ENCODE assay signal across 8 cellular contexts in the genomic region with DNA sequence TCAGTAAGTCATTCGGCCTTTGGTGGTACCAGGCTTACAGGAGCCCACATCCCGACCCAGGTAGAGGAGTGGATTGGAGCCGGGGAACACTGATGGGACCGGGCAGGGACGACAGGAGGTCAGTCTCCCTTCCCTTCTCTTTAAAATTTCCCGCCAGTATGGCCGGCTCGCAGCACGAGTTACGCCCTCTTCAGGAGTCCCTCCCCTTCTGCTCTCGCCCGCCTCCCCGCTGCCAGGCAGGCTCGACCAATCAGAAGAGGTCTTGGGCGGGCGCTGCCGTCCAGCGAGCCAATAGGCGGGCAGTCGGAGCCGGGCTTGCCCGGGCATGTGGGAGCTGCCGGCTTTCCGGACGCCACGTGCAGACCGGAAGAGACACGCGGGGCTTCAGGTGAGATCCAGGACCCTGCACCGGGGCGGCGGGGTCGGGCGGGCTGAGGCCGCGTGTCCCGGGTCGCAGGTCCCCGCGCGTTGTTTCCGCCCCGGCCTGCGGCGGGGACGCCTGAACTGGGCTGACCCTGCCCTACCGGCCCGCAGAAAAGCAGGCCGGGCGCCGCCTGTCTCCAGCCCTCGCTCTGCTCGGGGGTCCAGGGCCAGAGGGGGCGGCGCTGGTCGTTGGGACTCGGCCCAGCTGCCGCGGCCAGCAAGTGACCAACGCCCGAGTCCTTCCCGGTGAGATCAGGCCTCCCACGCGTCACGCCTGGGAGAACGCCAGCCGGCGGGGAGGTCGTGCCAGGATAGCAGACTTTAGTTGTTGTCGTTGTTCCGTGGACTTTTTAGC. TPM values are rescaled to one million over a fixed set of nuclear protein-coding genes. Genes with fewer than 3 reads are reported as not detected.
A peak's percentile ranks its signal among the peaks of the same experiment; 100 is the strongest.
DNase-seq lines count a peak whose midpoint lies in the region; ATAC-seq and TF ChIP-seq lines count a peak whose summit lies in the region.

A gene with protein sequence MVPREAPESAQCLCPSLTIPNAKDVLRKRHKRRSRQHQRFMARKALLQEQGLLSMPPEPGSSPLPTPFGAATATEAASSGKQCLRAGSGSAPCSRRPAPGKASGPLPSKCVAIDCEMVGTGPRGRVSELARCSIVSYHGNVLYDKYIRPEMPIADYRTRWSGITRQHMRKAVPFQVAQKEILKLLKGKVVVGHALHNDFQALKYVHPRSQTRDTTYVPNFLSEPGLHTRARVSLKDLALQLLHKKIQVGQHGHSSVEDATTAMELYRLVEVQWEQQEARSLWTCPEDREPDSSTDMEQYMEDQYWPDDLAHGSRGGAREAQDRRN (plus strand): TSS at position 346 of the 778 bp plus-strand sequence. CDS start 4,870 bp downstream, outside the sequence.

- intact Hi-C loops in natural killer cell (cut with micrococcal nuclease): loop anchor here (5.0 kb wide), 2 partner anchors 286 to 396 kb away; no protein-coding TSS in a partner anchor

- H3K27me3 ChIP-seq in H7 (ENCODE audit: control insufficient read depth, insufficient read depth, low read length) (no peaks in the 10 kb centered on the region), Loucy (ENCODE audit: insufficient read depth, low read length, poor library complexity, severe bottlenecking) (peaks cover 7% of the 10 kb centered on the region), RWPE2 (ENCODE audit: insufficient read depth, poor library complexity, severe bottlenecking) (no peaks in the 10 kb centered on the region)

- H3K27me3 Mint-ChIP-seq in activated T-helper 17 cell treated with anti-CD3 and anti-CD28 coated beads, Interleukin-2, amount 50 U/mL, for 72 hours: peaks cover 5% of the 10 kb centered on the region
- peaks cover 13 to 27% of the 10 kb centered on the region in 2 donors for H3K27me3 Mint-ChIP-seq in natural killer cell (ENCODE audit: low read depth in 2 of 2)

- peaks cover 49% of the 10 kb centered on the region for H3K79me2 ChIP-seq in Loucy (ENCODE audit: insufficient read depth, low read length)

- peak within 1 kb of the TSS; percentile 90 for H3K27ac ChIP-seq in RWPE2 (ENCODE audit: poor library complexity, severe bottlenecking)

- peaks cover 49% of the 10 kb centered on the region for H3K36me3 Mint-ChIP-seq in activated T-helper 17 cell treated with anti-CD3 and anti-CD28 coated beads, Interleukin-2, amount 50 U/mL, for 72 hours (ENCODE audit: low read depth)
- H3K36me3 Mint-ChIP-seq in natural killer cell: no peaks in the 10 kb centered on the region

- peaks cover 16% of the 10 kb centered on the region for H3K36me3 ChIP-seq in H7 (replicated peaks; ENCODE audit: control insufficient read depth, insufficient read depth, low read length)
- no peaks in the 10 kb centered on the region; the same call in 1 of the 2 replicates for H3K36me3 ChIP-seq in Loucy (ENCODE audit: insufficient read depth, low read length)
- peaks cover 27% of the 10 kb centered on the region for H3K36me3 ChIP-seq in RWPE2 (ENCODE audit: low read depth)

- peak within 1 kb of the TSS; percentile 93 for H3K4me2 ChIP-seq in Loucy (ENCODE audit: low read depth, low read length, poor library complexity, severe bottlenecking)

- peaks cover 12% of the 10 kb centered on the region for H3K4me1 Mint-ChIP-seq in activated T-helper 17 cell treated with anti-CD3 and anti-CD28 coated beads, Interleukin-2, amount 50 U/mL, for 72 hours
- peaks cover 31 to 41% of the 10 kb centered on the region in 2 donors for H3K4me1 Mint-ChIP-seq in natural killer cell

- H3K9me2 ChIP-seq in Loucy (replicated peaks; ENCODE audit: low read depth, low read length): no peaks in the 10 kb centered on the region

- H3K9me3 ChIP-seq in Loucy (ENCODE audit: insufficient read depth, low read depth, low read length) (no peaks in the 10 kb centered on the region), RWPE2 (ENCODE audit: severe bottlenecking) (no peaks in the 10 kb centered on the region)

- H3K4me3 Mint-ChIP-seq in activated T-helper 17 cell treated with anti-CD3 and anti-CD28 coated beads, Interleukin-2, amount 50 U/mL, for 72 hours: peak within 1 kb of the TSS; percentile 87
- peak within 1 kb of the TSS; percentile 92 for H3K4me3 Mint-ChIP-seq in natural killer cell

- no peaks in the 10 kb centered on the region for H3K9me3 Mint-ChIP-seq in activated T-helper 17 cell treated with anti-CD3 and anti-CD28 coated beads, Interleukin-2, amount 50 U/mL, for 72 hours
- H3K9me3 Mint-ChIP-seq in natural killer cell: no peaks in the 10 kb centered on the region

- peak within 1 kb of the TSS; percentile 100 for H3K9ac ChIP-seq in Loucy (ENCODE audit: low read depth, low read length, poor library complexity, severe bottlenecking)

- H3K4me3 ChIP-seq in H7 (ENCODE audit: insufficient read depth, low read depth, low read length) (peak within 1 kb of the TSS; percentile 84), Loucy (ENCODE audit: low read length, poor library complexity, severe bottlenecking) (peak within 1 kb of the TSS; percentile 84), RWPE2 (ENCODE audit: severe bottlenecking) (peak within 1 kb of the TSS; percentile 85), fibroblast of mammary gland (ENCODE audit: control insufficient read depth, low read depth, low read length) (peak within 1 kb of the TSS; percentile 79)

- H3K4me1 ChIP-seq in Loucy (ENCODE audit: insufficient read depth, low read length, poor library complexity, severe bottlenecking): peaks cover 29% of the 10 kb centered on the region
- peaks cover 24% of the 10 kb centered on the region for H3K4me1 ChIP-seq in RWPE2 (ENCODE audit: insufficient read depth, poor library complexity, severe bottlenecking)

- H3F3A ChIP-seq in Loucy (ENCODE audit: low read depth): no peaks in the 10 kb centered on the region

- ATAC-seq in RWPE2 (ENCODE audit: low read depth): peak; percentile 86
- ATAC-seq in activated T-helper 17 cell treated with anti-CD3 and anti-CD28 coated beads, Interleukin-2, amount 50 U/mL, for 72 hours (replicated peaks): peak; percentile 82
- peak; percentile 95 to 98 (median 98) for ATAC-seq in natural killer cell

- DNase-seq in ELR (ENCODE audit: low read depth) (peak; percentile 94), H7 (peak; percentile 99), RWPE2 (ENCODE audit: low spot score) (peak; percentile 99), fibroblast of mammary gland (ENCODE audit: low read depth) (peak; percentile 94), natural killer cell (peak; percentile 96)
- peak; percentile 88 to 94 (median 92) for DNase-seq in stimulated activated naive CD4-positive, alpha-beta T cell (lab: John Stamatoyannopoulos, UW)

- peaks cover 30% of the 10 kb centered on the region for H4K20me1 ChIP-seq in Loucy (ENCODE audit: insufficient read depth, low read length, poor library complexity, severe bottlenecking)

- TF ChIP-seq CTCF in Loucy (conservative IDR thresholded peaks at IDR 0.05; ENCODE audit: low read length) (no peak), RWPE2 (IDR thresholded peaks at IDR 0.05; ENCODE audit: poor library complexity, severe bottlenecking) (no peak), fibroblast of mammary gland (conservative IDR thresholded peaks at IDR 0.05; ENCODE audit: control insufficient read depth, insufficient read depth, low read depth, low read length) (no peak), natural killer cell (IDR thresholded peaks at IDR 0.05) (no peak)

- H3K27ac Mint-ChIP-seq in activated T-helper 17 cell treated with anti-CD3 and anti-CD28 coated beads, Interleukin-2, amount 50 U/mL, for 72 hours: peak within 1 kb of the TSS; percentile 89
- peak within 1 kb of the TSS; percentile 78 to 89 for H3K27ac Mint-ChIP-seq in natural killer cell

- peak within 1 kb of the TSS; percentile 47 for H2AFZ ChIP-seq in Loucy (ENCODE audit: low read length)

RNA-seq across cellular contexts. Expression of the gene that starts here (rescaled TPM):
- total RNA-seq in H7 (2014; rRNA removed; shearing (Covaris generic)): 60.7 and 64.8 TPM in 2 replicates
- 10 to 100 TPM; 43.6 to 53.8 TPM for total RNA-seq in activated T-helper 17 cell treated with anti-CD3 and anti-CD28 coated beads, Interleukin-2, amount 50 U/mL, for 72 hours
- 10 to 100 TPM; 19.9 to 26.9 (median 20.9) TPM for total RNA-seq in natural killer cell

Comparison
In these comparisons a context has a peak if more than half of its experiments do, and no peak if none do; other contexts are left out.
1. Peak in every context shown above with its lines: DNase-seq, ATAC-seq, H3K4me3 ChIP-seq and H3K27ac ChIP-seq.